8 cellular contexts compared by ENCODE assay signal in genomic region chr20:43916073-43916874, GRCh38. TPM values are rescaled to one million over a fixed set of nuclear protein-coding genes. Genes with fewer than 3 reads are reported as not detected.
DNase-seq lines count a peak whose midpoint lies in the region; ATAC-seq and TF ChIP-seq lines count a peak whose summit lies in the region.

No MANE protein-coding gene starts in this region.

- peak overlapping the region; percentile 86 for H3K27ac Mint-ChIP-seq in T-helper 17 cell
- no peak overlapping the region for H3K27ac Mint-ChIP-seq in glutamatergic neuron (ENCODE audit: unreplicated experiment)

- H3K4me1 ChIP-seq in sigmoid colon = peaks cover 0 to 22% (median 12%) of the 10 kb centered on the region in 4 donors

- H3K9me3 Mint-ChIP-seq in glutamatergic neuron (ENCODE audit: unreplicated experiment) = peaks cover 12% of the 10 kb centered on the region

- H3K27me3 ChIP-seq in sigmoid colon = peaks cover 14 to 42% (median 34%) of the 10 kb centered on the region in 3 donors

- no peaks in the 10 kb centered on the region for H3K36me3 ChIP-seq in sigmoid colon

- 6% methylated on average over 50 of the region's 50 CpGs for WGBS in sigmoid colon, 2 donors

- ATAC-seq in T-helper 17 cell (no peak), GM19395 (IDR thresholded peaks at IDR 0.05; ENCODE audit: unreplicated experiment) (no peak), GM21390 (IDR thresholded peaks at IDR 0.05; ENCODE audit: unreplicated experiment) (no peak)

- DNase-seq in T-helper 17 cell = peak in 1 of 3 donors; percentile 13
- peak; percentile 60 for DNase-seq in glutamatergic neuron
- no peak for DNase-seq in sigmoid colon
- no peak for DNase-seq in SW 1271 (lab: John Stamatoyannopoulos, UW)
- no peak for DNase-seq in D341Med (ENCODE audit: low spot score)

- intact Hi-C loops in sigmoid colon (cut with DNase I) = no loop called here

- no peak for TF ChIP-seq CTCF in GM12875 (IDR thresholded peaks at IDR 0.05; ENCODE audit: borderline replicate concordance, insufficient read depth, low read depth, low read length)
- TF ChIP-seq CTCF in glutamatergic neuron (IDR thresholded peaks at IDR 0.05; ENCODE audit: partially characterized antibody, unreplicated experiment) = no peak
- no peak for TF ChIP-seq CTCF in sigmoid colon (IDR thresholded peaks at IDR 0.05)

- no peak for TF ChIP-seq POLR2A in sigmoid colon (IDR thresholded peaks at IDR 0.05)

- H3K4me3 Mint-ChIP-seq in T-helper 17 cell = peak overlapping the region; percentile 96
- peak overlapping the region; percentile 98 for H3K4me3 Mint-ChIP-seq in glutamatergic neuron (ENCODE audit: unreplicated experiment)

- peak overlapping the region; percentile 89 for H3K4me3 ChIP-seq in GM12875 (ENCODE audit: low read depth, low read length)
- peak overlapping the region; percentile 16 to 48 (median 43) for H3K4me3 ChIP-seq in sigmoid colon

- H3K27me3 Mint-ChIP-seq in T-helper 17 cell = peaks cover 53% of the 10 kb centered on the region
- H3K27me3 Mint-ChIP-seq in glutamatergic neuron (ENCODE audit: unreplicated experiment) = peaks cover 21% of the 10 kb centered on the region

- peaks cover 4% of the 10 kb centered on the region for H3K9me3 ChIP-seq in T-helper 17 cell (ENCODE audit: control insufficient read depth, low read length, poor library complexity, severe bottlenecking)
- peaks cover 0 to 18% (median 6%) of the 10 kb centered on the region in 4 donors for H3K9me3 ChIP-seq in sigmoid colon

- TF ChIP-seq EP300 in sigmoid colon (IDR thresholded peaks at IDR 0.05) = no peak

- H3K4me1 Mint-ChIP-seq in T-helper 17 cell (peaks cover 15% of the 10 kb centered on the region), glutamatergic neuron (ENCODE audit: low read depth, unreplicated experiment) (peaks cover 8% of the 10 kb centered on the region)

- peaks cover 5% of the 10 kb centered on the region for H3K36me3 Mint-ChIP-seq in T-helper 17 cell (ENCODE audit: low read depth)
- peaks cover 6% of the 10 kb centered on the region for H3K36me3 Mint-ChIP-seq in glutamatergic neuron (ENCODE audit: unreplicated experiment)

- peak overlapping the region in 3 of 4 donors; percentile 17 to 78 (median 38) for H3K27ac ChIP-seq in sigmoid colon

RNA-seq across cellular contexts. Expression of gene TOX2, which starts 1.6 kb away (rescaled TPM):
- 1 to 10 TPM; 1.7 to 2.2 TPM for total RNA-seq in T-helper 17 cell
- 11.0 TPM for total RNA-seq in glutamatergic neuron (ENCODE audit: unreplicated experiment)
- total RNA-seq in sigmoid colon = 1 to 10 TPM in 2 of 4 donors, under 1 TPM in 2; 0.27 to 3.2 (median 1.2) TPM
- polyA plus RNA-seq in sigmoid colon = 1 to 10 TPM; 1.2 to 8.1 (median 3.6) TPM
